ENCODE assay signal across 13 cellular contexts in the genomic region with DNA sequence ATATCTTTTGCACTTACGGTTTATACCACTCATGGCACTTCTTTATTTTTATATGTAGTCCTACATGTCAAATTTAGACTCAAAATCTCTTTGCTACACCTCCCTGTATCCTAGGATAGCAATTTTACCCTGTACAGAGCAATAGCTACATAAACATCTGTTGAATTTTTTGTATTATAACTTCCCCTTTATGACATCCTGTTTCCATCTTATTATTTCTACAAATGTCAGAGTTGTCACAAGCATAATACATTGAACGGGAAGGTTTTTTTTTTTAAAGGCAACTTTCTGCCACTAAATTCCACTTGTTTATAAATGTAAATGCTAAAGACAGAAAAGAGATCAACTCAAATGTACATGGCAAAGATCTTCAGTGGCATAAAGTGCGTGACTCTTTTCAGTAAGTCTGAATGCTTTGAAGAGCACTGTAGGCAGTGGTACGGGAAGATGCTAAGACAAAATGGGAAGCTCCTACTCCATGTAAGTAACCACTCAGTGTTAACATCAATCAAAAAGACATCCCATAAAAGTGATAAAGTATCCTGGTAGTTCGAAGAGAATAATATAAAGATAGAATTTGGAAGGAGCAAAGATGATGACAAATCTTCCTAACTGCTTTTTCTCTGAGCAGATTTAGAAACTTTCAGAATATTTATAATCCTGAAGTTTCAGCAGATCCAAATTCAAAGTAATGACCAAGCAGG. TPM values are rescaled to one million over a fixed set of nuclear protein-coding genes. Genes with fewer than 3 reads are reported as not detected.
DNase-seq lines count a peak whose midpoint lies in the region; ATAC-seq and TF ChIP-seq lines count a peak whose summit lies in the region.
"Had no signal": no experiment of that assay in that cellular context is flagged by ENCODE, and none has a peak within 500 bp of the region (broad histone marks: within the 10 kb centered on the region; RNA-seq: fewer than 3 reads in every experiment).

No MANE protein-coding gene starts in this region.

- POLR2A ChIA-PET in activated CD4-positive, alpha-beta T cell treated with anti-CD3 and anti-CD28 coated beads for 36 hours (lab: Charles Lee): no interaction called here

- H3K4me3 Mint-ChIP-seq in activated CD4-positive, alpha-beta T cell treated with anti-CD3 and anti-CD28 coated beads for 36 hours: no peak overlapping the region
- no peak overlapping the region for H3K4me3 Mint-ChIP-seq in activated T-helper 1 cell treated with anti-CD3 and anti-CD28 coated beads, Interleukin-12 subunit alpha, Interleukin-12 subunit beta, Interleukin-2, Interleukin-4 antibody, amounts not matched to agents 30 ng/mL and 10 ng/mL and 1 ng/mL, durations not matched to agents 14 hours and 24 hours and 36 hours
- H3K4me3 Mint-ChIP-seq: nephron progenitor cell had no signal

- H3K79me2 ChIP-seq in Loucy (ENCODE audit: insufficient read depth, low read length): peaks cover 100% of the 10 kb centered on the region

- H3K36me3 ChIP-seq in Loucy (ENCODE audit: insufficient read depth, low read length) (peaks cover 12% of the 10 kb centered on the region; the same call in 1 of the 2 replicates), neutrophil (peaks cover 3% of the 10 kb centered on the region)
- H3K36me3 ChIP-seq: tibial artery had no signal

- TF ChIP-seq CTCF in Loucy (conservative IDR thresholded peaks at IDR 0.05; ENCODE audit: low read length): no peak
- no peak for TF ChIP-seq CTCF in neutrophil (IDR thresholded peaks at IDR 0.05)
- TF ChIP-seq CTCF in coronary artery (IDR thresholded peaks at IDR 0.05): no peak
- TF ChIP-seq CTCF in GM13977 (IDR thresholded peaks at IDR 0.05; ENCODE audit: extremely low read depth, insufficient read depth, missing control alignments): no peak

- H3K27me3 ChIP-seq in Loucy (ENCODE audit: insufficient read depth, low read length, poor library complexity, severe bottlenecking) (no peaks in the 10 kb centered on the region), neutrophil (no peaks in the 10 kb centered on the region)
- H3K27me3 ChIP-seq: tibial artery had no signal

- H3F3A ChIP-seq in Loucy (ENCODE audit: low read depth): peaks cover 7% of the 10 kb centered on the region; the same call in 1 of the 2 replicates

- peak overlapping the region; percentile 85 for H3K27ac ChIP-seq in neutrophil
- peak overlapping the region in 1 of 2 donors; percentile 15 for H3K27ac ChIP-seq in coronary artery
- H3K27ac ChIP-seq: tibial artery had no signal

- H3K4me1 Mint-ChIP-seq in activated CD4-positive, alpha-beta T cell treated with anti-CD3 and anti-CD28 coated beads for 36 hours: peaks cover 66% of the 10 kb centered on the region
- peaks cover 64% of the 10 kb centered on the region for H3K4me1 Mint-ChIP-seq in activated T-helper 1 cell treated with anti-CD3 and anti-CD28 coated beads, Interleukin-12 subunit alpha, Interleukin-12 subunit beta, Interleukin-2, Interleukin-4 antibody, amounts not matched to agents 30 ng/mL and 10 ng/mL and 1 ng/mL, durations not matched to agents 14 hours and 24 hours and 36 hours (ENCODE audit: low read depth)
- H3K4me1 Mint-ChIP-seq: nephron progenitor cell had no signal

- H3K4me2 ChIP-seq in Loucy (ENCODE audit: low read depth, low read length, poor library complexity, severe bottlenecking): peak overlapping the region; percentile 14

- CTCF ChIA-PET in activated CD4-positive, alpha-beta T cell treated with anti-CD3 and anti-CD28 coated beads for 36 hours (lab: Charles Lee): interaction anchor here (0.9 to 1.3 kb wide), 3 partner anchors 9 to 47 kb away, joined by 3 to 5 read pairs (median 3); no protein-coding TSS in a partner anchor

- H3K9me2 ChIP-seq in Loucy (replicated peaks; ENCODE audit: low read depth, low read length): no peaks in the 10 kb centered on the region

- peaks cover 71% of the 10 kb centered on the region for H4K20me1 ChIP-seq in Loucy (ENCODE audit: insufficient read depth, low read length, poor library complexity, severe bottlenecking)

- no peaks in the 10 kb centered on the region for H3K27me3 Mint-ChIP-seq in activated CD4-positive, alpha-beta T cell treated with anti-CD3 and anti-CD28 coated beads for 36 hours
- no peaks in the 10 kb centered on the region for H3K27me3 Mint-ChIP-seq in activated T-helper 1 cell treated with anti-CD3 and anti-CD28 coated beads, Interleukin-12 subunit alpha, Interleukin-12 subunit beta, Interleukin-2, Interleukin-4 antibody, amounts not matched to agents 30 ng/mL and 10 ng/mL and 1 ng/mL, durations not matched to agents 14 hours and 24 hours and 36 hours (ENCODE audit: insufficient read depth)

- peaks cover 32% of the 10 kb centered on the region for H3K36me3 Mint-ChIP-seq in activated CD4-positive, alpha-beta T cell treated with anti-CD3 and anti-CD28 coated beads for 36 hours (ENCODE audit: low read depth)
- H3K36me3 Mint-ChIP-seq in activated T-helper 1 cell treated with anti-CD3 and anti-CD28 coated beads, Interleukin-12 subunit alpha, Interleukin-12 subunit beta, Interleukin-2, Interleukin-4 antibody, amounts not matched to agents 30 ng/mL and 10 ng/mL and 1 ng/mL, durations not matched to agents 14 hours and 24 hours and 36 hours (ENCODE audit: low read depth): peaks cover 22% of the 10 kb centered on the region

- in situ Hi-C loops in GM13977 (cut with MboI; ENCODE audit: low pct_unique_long_range_greater_than_20kb, low sequenced_read_pairs, unreplicated experiment): no loop called here

- no peak for DNase-seq in activated CD4-positive, alpha-beta T cell treated with anti-CD3 and anti-CD28 coated beads for 36 hours
- no peak for DNase-seq in activated CD4-positive, alpha-beta T cell treated with anti-CD3 and anti-CD28 coated beads, Interleukin-2, amount 50 U/mL, for 4 hours
- no peak for DNase-seq in activated T-helper 1 cell treated with anti-CD3 and anti-CD28 coated beads, Interleukin-12 subunit alpha, Interleukin-12 subunit beta, Interleukin-2, Interleukin-4 antibody, amounts not matched to agents 30 ng/mL and 10 ng/mL and 1 ng/mL, durations not matched to agents 14 hours and 24 hours and 36 hours (ENCODE audit: low spot score)
- DNase-seq in coronary artery (ENCODE audit: low spot score) (no peak), pons (ENCODE audit: low spot score) (no peak), GM13977 (ENCODE audit: low spot score) (no peak)
- DNase-seq: dermis blood vessel endothelial cell, NCI-H510A, nephron progenitor cell, tibial artery had no signal

- H3K4me1 ChIP-seq in Loucy (ENCODE audit: insufficient read depth, low read length, poor library complexity, severe bottlenecking) (peaks cover 29% of the 10 kb centered on the region), neutrophil (ENCODE audit: control insufficient read depth in 1 of 2, insufficient read depth in 1 of 2, low read depth in 1 of 2, low read length in 1 of 2) (peaks cover 24 to 34% of the 10 kb centered on the region in 2 experiments)

- H3K9me3 ChIP-seq in Loucy (ENCODE audit: insufficient read depth, low read depth, low read length): no peaks in the 10 kb centered on the region
- H3K9me3 ChIP-seq in neutrophil: no peaks in the 10 kb centered on the region
- H3K9me3 ChIP-seq: tibial artery had no signal

- peak overlapping the region; percentile 75 for H3K27ac Mint-ChIP-seq in activated CD4-positive, alpha-beta T cell treated with anti-CD3 and anti-CD28 coated beads for 36 hours
- H3K27ac Mint-ChIP-seq in activated T-helper 1 cell treated with anti-CD3 and anti-CD28 coated beads, Interleukin-12 subunit alpha, Interleukin-12 subunit beta, Interleukin-2, Interleukin-4 antibody, amounts not matched to agents 30 ng/mL and 10 ng/mL and 1 ng/mL, durations not matched to agents 14 hours and 24 hours and 36 hours: peak overlapping the region; percentile 49

- H2AFZ ChIP-seq in Loucy (ENCODE audit: low read length): no peak overlapping the region

- ATAC-seq in activated CD4-positive, alpha-beta T cell treated with anti-CD3 and anti-CD28 coated beads for 36 hours: no peak
- ATAC-seq: Right ventricle myocardium inferior had no signal

- intact Hi-C loops in activated CD4-positive, alpha-beta T cell treated with anti-CD3 and anti-CD28 coated beads for 36 hours (cut with DNase I, micrococcal nuclease): loop anchor here (1.0 to 5.0 kb wide), 3 partner anchors 10 to 153 kb away; no protein-coding TSS in a partner anchor
- intact Hi-C loops in activated T-helper 1 cell treated with anti-CD3 and anti-CD28 coated beads, Interleukin-12 subunit alpha, Interleukin-12 subunit beta, Interleukin-2, Interleukin-4 antibody, amounts not matched to agents 30 ng/mL and 10 ng/mL and 1 ng/mL, durations not matched to agents 14 hours and 24 hours and 36 hours (cut with micrococcal nuclease): loop anchor here (5.0 kb wide), 1 partner anchor 153 kb away; no protein-coding TSS in a partner anchor

- H3K9me3 Mint-ChIP-seq in activated CD4-positive, alpha-beta T cell treated with anti-CD3 and anti-CD28 coated beads for 36 hours (ENCODE audit: low read depth): no peaks in the 10 kb centered on the region
- H3K9me3 Mint-ChIP-seq in activated T-helper 1 cell treated with anti-CD3 and anti-CD28 coated beads, Interleukin-12 subunit alpha, Interleukin-12 subunit beta, Interleukin-2, Interleukin-4 antibody, amounts not matched to agents 30 ng/mL and 10 ng/mL and 1 ng/mL, durations not matched to agents 14 hours and 24 hours and 36 hours: no peaks in the 10 kb centered on the region

- H3K4me3 ChIP-seq in Loucy (ENCODE audit: low read length, poor library complexity, severe bottlenecking) (no peak overlapping the region), neutrophil (ENCODE audit: low read depth in 1 of 2, low read length in 1 of 2) (peak overlapping the region in 1 of 2 experiments; percentile 31), coronary artery (no peak overlapping the region)
- H3K4me3 ChIP-seq: tibial artery had no signal

- no peak overlapping the region for H3K9ac ChIP-seq in Loucy (ENCODE audit: low read depth, low read length, poor library complexity, severe bottlenecking)

RNA-seq across cellular contexts. Expression of gene GNA13, which starts 26.8 kb away (rescaled TPM):
- total RNA-seq in activated CD4-positive, alpha-beta T cell treated with anti-CD3 and anti-CD28 coated beads for 36 hours: 10 to 100 TPM; 45.9 to 47.3 TPM
- 52.7 and 56.3 TPM in 2 replicates for total RNA-seq in activated T-helper 1 cell treated with anti-CD3 and anti-CD28 coated beads, Interleukin-12 subunit alpha, Interleukin-12 subunit beta, Interleukin-2, Interleukin-4 antibody, amounts not matched to agents 30 ng/mL and 10 ng/mL and 1 ng/mL, durations not matched to agents 14 hours and 24 hours and 36 hours
